In genomic region chr10:127998517-127999144, GRCh38 we compare ENCODE assay signal across 24 cellular contexts.
DNase-seq lines count a peak whose midpoint lies in the region; ATAC-seq and TF ChIP-seq lines count a peak whose summit lies in the region.
"Had no signal": no experiment of that assay in that cellular context is flagged by ENCODE, and none has a peak within 500 bp of the region (broad histone marks: within the 10 kb centered on the region; RNA-seq: fewer than 3 reads in every experiment).

No MANE protein-coding gene starts in this region.

- ATAC-seq in Right ventricle myocardium inferior (no peak), GM21526 (IDR thresholded peaks at IDR 0.05; ENCODE audit: low FRiP score, unreplicated experiment) (no peak), GM21367 (IDR thresholded peaks at IDR 0.05; ENCODE audit: unreplicated experiment) (no peak)
- ATAC-seq: activated T-helper 17 cell treated with anti-CD3 and anti-CD28 coated beads, Interleukin-2, amount 50 U/mL, for 72 hours; left lung; naive thymus-derived CD4-positive, alpha-beta T cell had no signal

- TF ChIP-seq CTCF in dorsolateral prefrontal cortex (IDR thresholded peaks at IDR 0.05 in 54 of 56, conservative IDR thresholded peaks at IDR 0.05 in 2 of 56; ENCODE audit: low read depth in 1 of 56, partially characterized antibody in 56 of 56) = no peak

- peak overlapping the region in 57 of 59 donors; percentile 7 to 94 (median 72) for H3K27ac ChIP-seq in dorsolateral prefrontal cortex
- H3K27ac ChIP-seq: A549, left lung, vagina had no signal

- H3K4me3 ChIP-seq in dorsolateral prefrontal cortex = peak overlapping the region; percentile 23 to 69 (median 47)
- H3K4me3 ChIP-seq: A549, left lung, right atrium auricular region, vagina had no signal

- DNase-seq in cardiac septum (ENCODE audit: low spot score) (peak; percentile 68), Right ventricle myocardium inferior (ENCODE audit: missing footprints) (no peak), dorsolateral prefrontal cortex (peak in 1 of 10 donors; percentile 40), posterior vena cava (ENCODE audit: low spot score) (peak; percentile 47), activated gamma-delta T cell treated with Interleukin-2 at 50 U/mL for 16 hours (no peak), NCI-H2171 treated with DMSO at 0.1 percent for 48 hours (lab: John Stamatoyannopoulos, UW) (no peak)
- DNase-seq: activated CD4-positive, alpha-beta memory T cell treated with anti-CD3 and anti-CD28 coated beads for 36 hours; activated CD4-positive, CD25-positive, alpha-beta regulatory T cell treated with anti-CD3 and anti-CD28 coated beads, Interleukin-2, amount 50 U/mL, for 72 hours; activated naive CD8-positive, alpha-beta T cell treated with anti-CD3 and anti-CD28 coated beads, Interleukin-2, amount 10 ng/mL, durations not matched to agents 7 days and 5 days; DMS153; left lung; naive thymus-derived CD4-positive, alpha-beta T cell; NCI-H1092; NCI-H187; NCI-H2171; NK-92 treated with Interleukin-12 subunit alpha and Interleukin-12 subunit beta, amount 100 ng/mL, for 24 hours; stimulated activated CD4-positive, alpha-beta T cell treated with anti-CD3 and anti-CD28 coated beads, Interleukin-4, amount 100 ng/mL, for 1 hour; T-helper 1 cell had no signal

- H3K27me3 ChIP-seq in dorsolateral prefrontal cortex = no peaks in the 10 kb centered on the region
- H3K27me3 ChIP-seq: left lung, right atrium auricular region, vagina had no signal

- intact Hi-C loops in cardiac septum (cut with DNase I) (no loop called here), Right ventricle myocardium inferior (cut with DNase I) (no loop called here), dorsolateral prefrontal cortex (cut with DNase I) (no loop called here), posterior vena cava (cut with DNase I) (no loop called here)

Comparison
In these comparisons a context has a peak if more than half of its experiments do, and no peak if none do; other contexts are left out.
1. DNase-seq: peak in cardiac septum (single experiment) and posterior vena cava (single experiment); none in Right ventricle myocardium inferior (single experiment), activated gamma-delta T cell treated with Interleukin-2 at 50 U/mL for 16 hours (single experiment) and NCI-H2171 treated with DMSO at 0.1 percent for 48 hours (single experiment).